14 cellular contexts compared by ENCODE assay signal in genomic region chr2:55581875-55582547, GRCh38. TPM values are rescaled to one million over a fixed set of nuclear protein-coding genes. Genes with fewer than 3 reads are reported as not detected.
A peak's percentile ranks its signal among the peaks of the same experiment; 100 is the strongest.
DNase-seq lines count a peak whose midpoint lies in the region; ATAC-seq and TF ChIP-seq lines count a peak whose summit lies in the region.
"Had no signal": no experiment of that assay in that cellular context is flagged by ENCODE, and none has a peak within 500 bp of the region (broad histone marks: within the 10 kb centered on the region; RNA-seq: fewer than 3 reads in every experiment).

No MANE protein-coding gene starts in this region.

- H3K27me3 ChIP-seq in MG63 (no peaks in the 10 kb centered on the region), dorsolateral prefrontal cortex (no peaks in the 10 kb centered on the region)
- H3K27me3 ChIP-seq: upper lobe of left lung had no signal

- H3K9me3 ChIP-seq in MG63 = no peaks in the 10 kb centered on the region
- H3K9me3 ChIP-seq: HAP-1, upper lobe of left lung had no signal

- peaks cover 48% of the 10 kb centered on the region for H3K36me3 ChIP-seq in MG63

- H3K4me1 Mint-ChIP-seq in naive thymus-derived CD8-positive, alpha-beta T cell = peaks cover 5 to 29% (median 12%) of the 10 kb centered on the region in 4 donors

- peak overlapping the region in 39 of 59 donors; percentile 0 to 70 (median 33) for H3K27ac ChIP-seq in dorsolateral prefrontal cortex
- H3K27ac ChIP-seq: C4-2B, upper lobe of left lung had no signal

- H3K4me3 ChIP-seq in MG63 (no peak overlapping the region), dorsolateral prefrontal cortex (peak overlapping the region in 11 of 59 donors; percentile 6 to 23 (median 12))
- H3K4me3 ChIP-seq: HAP-1, upper lobe of left lung had no signal

- no peak overlapping the region for H3K4me3 Mint-ChIP-seq in naive thymus-derived CD8-positive, alpha-beta T cell

- DNase-seq in Ammon's horn (ENCODE audit: low spot score) (peak; percentile 49), MG63 (peak; percentile 85), dorsolateral prefrontal cortex (peak in 2 of 10 donors; percentile 11 to 50), NCI-H69 (lab: John Stamatoyannopoulos, UW) (no peak), NCI-H1436 treated with DMSO at 0.1 percent for 48 hours (lab: John Stamatoyannopoulos, UW) (no peak)
- no peak for DNase-seq in naive thymus-derived CD8-positive, alpha-beta T cell
- DNase-seq: activated CD4-positive, alpha-beta T cell treated with anti-CD3 and anti-CD28 coated beads for 1 hour; activated gamma-delta T cell treated with Interleukin-2 at 50 U/mL for 16 hours; retina; upper lobe of left lung had no signal

- ATAC-seq in naive thymus-derived CD8-positive, alpha-beta T cell = no peak
- ATAC-seq in GM18519 (IDR thresholded peaks at IDR 0.05; ENCODE audit: low FRiP score, unreplicated experiment) (no peak), HG02610 (IDR thresholded peaks at IDR 0.05; ENCODE audit: unreplicated experiment) (no peak)

- no peak for TF ChIP-seq CTCF in dorsolateral prefrontal cortex (IDR thresholded peaks at IDR 0.05 in 54 of 56, conservative IDR thresholded peaks at IDR 0.05 in 2 of 56; ENCODE audit: low read depth in 1 of 56, partially characterized antibody in 56 of 56)

- H3K36me3 Mint-ChIP-seq in naive thymus-derived CD8-positive, alpha-beta T cell = peaks cover 10 to 80% (median 23%) of the 10 kb centered on the region in 3 donors

- no peaks in the 10 kb centered on the region for H3K9me3 Mint-ChIP-seq in naive thymus-derived CD8-positive, alpha-beta T cell

- peak overlapping the region in 8 of 10 donors; percentile 8 to 74 (median 68) for H3K27ac Mint-ChIP-seq in naive thymus-derived CD8-positive, alpha-beta T cell

- POLR2A ChIA-PET in naive thymus-derived CD8-positive, alpha-beta T cell (lab: Charles Lee) = no interaction called here

- intact Hi-C loops in dorsolateral prefrontal cortex (cut with DNase I) = no loop called here

- H3K27me3 Mint-ChIP-seq in naive thymus-derived CD8-positive, alpha-beta T cell = no peaks in the 10 kb centered on the region

RNA-seq across cellular contexts. Expression of gene PPP4R3B, which starts 35.4 kb away (rescaled TPM):
- 12.6 and 23.4 TPM in 2 replicates for total RNA-seq in MG63 (2014; rRNA removed; shearing (Covaris generic); ENCODE audit: low replicate concordance)
- total RNA-seq in dorsolateral prefrontal cortex = 10 to 100 TPM; 46.1 to 75.8 (median 59.3) TPM
- total RNA-seq in naive thymus-derived CD8-positive, alpha-beta T cell = 100 to 1,000 TPM; 117 to 118 TPM
- polyA plus RNA-seq in naive thymus-derived CD8-positive, alpha-beta T cell = 10 to 100 TPM; 59.2 to 75.2 (median 66.3) TPM

Comparison
In these comparisons a context has a peak if more than half of its experiments do, and no peak if none do; other contexts are left out.
1. DNase-seq: peak in Ammon's horn (single experiment) and MG63 (single experiment); none in naive thymus-derived CD8-positive, alpha-beta T cell (0 of 10), NCI-H69 (single experiment) and NCI-H1436 treated with DMSO at 0.1 percent for 48 hours (single experiment).